Comparison of ENCODE assay signal across 8 cellular contexts in genomic region chr3:108588616-108589015, GRCh38. TPM values are rescaled to one million over a fixed set of nuclear protein-coding genes. Genes with fewer than 3 reads are reported as not detected.
A peak's percentile ranks its signal among the peaks of the same experiment; 100 is the strongest.
DNase-seq lines count a peak whose midpoint lies in the region; ATAC-seq and TF ChIP-seq lines count a peak whose summit lies in the region.

No MANE protein-coding gene starts in this region.

- POLR2A ChIA-PET in PC-3 (lab: Charles Lee; ENCODE audit: unreplicated experiment): interaction anchor here (0.6 kb wide), 1 partner anchor 152 kb away, joined by 3 read pairs; no protein-coding TSS in a partner anchor

- H3K4me1 ChIP-seq in PC-3 (ENCODE audit: insufficient read depth, low read length) (peaks cover 29% of the 10 kb centered on the region), psoas muscle (peaks cover 10% of the 10 kb centered on the region), body of pancreas (peaks cover 11% of the 10 kb centered on the region)

- TF ChIP-seq POLR2A in body of pancreas (IDR thresholded peaks at IDR 0.05): no peak

- ATAC-seq in PC-3: no peak
- no peak for ATAC-seq in psoas muscle
- ATAC-seq in GM18870 (IDR thresholded peaks at IDR 0.05; ENCODE audit: unreplicated experiment): no peak
- ATAC-seq in GM19452 (IDR thresholded peaks at IDR 0.05; ENCODE audit: unreplicated experiment): no peak
- ATAC-seq in body of pancreas: no peak

- no peaks in the 10 kb centered on the region for H3K27me3 ChIP-seq in PC-3 (ENCODE audit: low read length)
- no peaks in the 10 kb centered on the region for H3K27me3 ChIP-seq in psoas muscle (ENCODE audit: insufficient read depth in 3 of 3, low read length in 2 of 3)
- no peaks in the 10 kb centered on the region for H3K27me3 ChIP-seq in body of pancreas

- no peaks in the 10 kb centered on the region for H3F3A ChIP-seq in PC-3 (ENCODE audit: low read length, unreplicated experiment)

- 1% methylated on average over 10 of the region's 10 CpGs for WGBS in psoas muscle, 3 donors
- 1% methylated on average over 10 of the region's 10 CpGs for WGBS in body of pancreas, 2 donors

- BruUV-seq in PC-3 (replicated peaks; lab: Mats Ljungman, UMichigan): no TSS peak

- H2AFZ ChIP-seq in PC-3 (ENCODE audit: low read length): peak overlapping the region; percentile 90

- peaks cover 14% of the 10 kb centered on the region; the same call in 1 of the 2 replicates for H3K36me3 ChIP-seq in PC-3 (ENCODE audit: low read depth, low read length)
- H3K36me3 ChIP-seq in psoas muscle (ENCODE audit: insufficient read depth in 1 of 2, low read depth in 1 of 2): no peaks in the 10 kb centered on the region
- no peaks in the 10 kb centered on the region for H3K36me3 ChIP-seq in body of pancreas (replicated peaks in 1 of 2; ENCODE audit: insufficient read depth in 1 of 2, low read depth in 2 of 2)

- peak overlapping the region; percentile 93 for H3K4me3 ChIP-seq in GM12875 (ENCODE audit: low read depth, low read length)
- peak overlapping the region; percentile 98 for H3K4me3 ChIP-seq in PC-3 (ENCODE audit: low read length)
- peak overlapping the region; percentile 87 for H3K4me3 ChIP-seq in psoas muscle
- H3K4me3 ChIP-seq in body of pancreas: peak overlapping the region in 1 of 2 donors; percentile 96

- peak overlapping the region; percentile 97 for H3K9ac ChIP-seq in PC-3 (ENCODE audit: low read length)

- H3K9me3 ChIP-seq in PC-3 (ENCODE audit: low read length) (no peaks in the 10 kb centered on the region), psoas muscle (no peaks in the 10 kb centered on the region), body of pancreas (no peaks in the 10 kb centered on the region)

- H4K20me1 ChIP-seq in PC-3 (ENCODE audit: low read length): peaks cover 17% of the 10 kb centered on the region; the same call in 1 of the 2 replicates

- TF ChIP-seq CTCF in GM12875 (IDR thresholded peaks at IDR 0.05; ENCODE audit: borderline replicate concordance, insufficient read depth, low read depth, low read length) (no peak), PC-3 (conservative IDR thresholded peaks at IDR 0.05; ENCODE audit: low read depth, low read length) (no peak), psoas muscle (IDR thresholded peaks at IDR 0.05) (no peak), body of pancreas (IDR thresholded peaks at IDR 0.05) (no peak)

- H3K4me2 ChIP-seq in PC-3 (ENCODE audit: low read length): peak overlapping the region; percentile 86

- DNase-seq in PC-3 (no peak), epithelial cell of prostate (ENCODE audit: low read depth, low spot score) (no peak), psoas muscle (no peak), body of pancreas (no peak), cerebellum (ENCODE audit: low spot score) (no peak)

- H3K9me2 ChIP-seq in PC-3 (replicated peaks; ENCODE audit: low read length): no peaks in the 10 kb centered on the region

- H3K27ac ChIP-seq in PC-3 (ENCODE audit: low read length) (peak overlapping the region; percentile 94), epithelial cell of prostate (peak overlapping the region; percentile 97), psoas muscle (peak overlapping the region; percentile 93), body of pancreas (peak overlapping the region in 2 of 4 donors; percentile 87 to 89)

- intact Hi-C loops in PC-3 (cut with micrococcal nuclease) (loop anchor here (2.0 kb wide), 1 partner anchor 34 kb away; no protein-coding TSS in a partner anchor), psoas muscle (cut with DNase I) (no loop called here), body of pancreas (cut with DNase I) (no loop called here)

- H3K79me2 ChIP-seq in PC-3 (ENCODE audit: low read length): peaks cover 75% of the 10 kb centered on the region

- CTCF ChIA-PET in PC-3 (lab: Charles Lee): interaction anchor here (0.5 to 1.0 kb wide), 3 partner anchors 22 to 94 kb away, joined by 3 read pairs; no protein-coding TSS in a partner anchor

RNA-seq across cellular contexts. Expression of gene CIP2A, which starts 0.6 kb away (rescaled TPM):
- total RNA-seq in PC-3 (2014; rRNA removed): 47.9 and 52.4 TPM in 2 replicates
- total RNA-seq in psoas muscle: 1 to 10 TPM in 1 of 4 donors, under 1 TPM in 3; 0.62 to 1.1 (median 0.90) TPM
- 1 to 10 TPM in 1 of 3 donors, under 1 TPM in 2; 0.31 to 1.7 (median 0.95) TPM for polyA plus RNA-seq in psoas muscle
- 1 to 10 TPM in 1 of 2 donors, under 1 TPM in 1; 0.33 to 3.6 TPM for total RNA-seq in body of pancreas
- total RNA-seq in cerebellum: 37.8 TPM

RNA-seq across cellular contexts. Expression of gene DZIP3, which starts 0.9 kb away (rescaled TPM):
- 5.1 and 7.3 TPM in 2 replicates for total RNA-seq in PC-3 (2014; rRNA removed)
- 10 to 100 TPM in 3 of 4 donors, 1 to 10 TPM in 1; 7.6 to 20.8 (median 13.4) TPM for total RNA-seq in psoas muscle
- polyA plus RNA-seq in psoas muscle: 1 to 10 TPM; 2.5 to 3.2 (median 2.9) TPM
- 1 to 10 TPM; 3.6 to 8.8 TPM for total RNA-seq in body of pancreas
- 52.5 TPM for total RNA-seq in cerebellum
